ENCODE assay signal across 1 cellular context in genomic region chr1:230306158-230306557, GRCh38.
TF ChIP-seq lines count a peak whose summit lies in the region.

No MANE protein-coding gene starts in this region.

TF ChIP-seq in GM23338, 12 proteins besides CTCF, POLR2A, EP300 and RAD21 (continued from another document):
- TF ChIP-seq JUNB (IDR thresholded peaks at IDR 0.05; ENCODE audit: unreplicated experiment) (no peak), ZNF114 (CRISPR knock-in tag; IDR thresholded peaks at IDR 0.05) (no peak), NANOG (IDR thresholded peaks at IDR 0.05; ENCODE audit: borderline replicate concordance) (no peak), CREB1 (CRISPR knock-in tag; IDR thresholded peaks at IDR 0.05; ENCODE audit: low read depth) (no peak), POLR2AphosphoS5 (IDR thresholded peaks at IDR 0.05; ENCODE audit: low read depth) (no peak)
- TF ChIP-seq, protein P1, sequence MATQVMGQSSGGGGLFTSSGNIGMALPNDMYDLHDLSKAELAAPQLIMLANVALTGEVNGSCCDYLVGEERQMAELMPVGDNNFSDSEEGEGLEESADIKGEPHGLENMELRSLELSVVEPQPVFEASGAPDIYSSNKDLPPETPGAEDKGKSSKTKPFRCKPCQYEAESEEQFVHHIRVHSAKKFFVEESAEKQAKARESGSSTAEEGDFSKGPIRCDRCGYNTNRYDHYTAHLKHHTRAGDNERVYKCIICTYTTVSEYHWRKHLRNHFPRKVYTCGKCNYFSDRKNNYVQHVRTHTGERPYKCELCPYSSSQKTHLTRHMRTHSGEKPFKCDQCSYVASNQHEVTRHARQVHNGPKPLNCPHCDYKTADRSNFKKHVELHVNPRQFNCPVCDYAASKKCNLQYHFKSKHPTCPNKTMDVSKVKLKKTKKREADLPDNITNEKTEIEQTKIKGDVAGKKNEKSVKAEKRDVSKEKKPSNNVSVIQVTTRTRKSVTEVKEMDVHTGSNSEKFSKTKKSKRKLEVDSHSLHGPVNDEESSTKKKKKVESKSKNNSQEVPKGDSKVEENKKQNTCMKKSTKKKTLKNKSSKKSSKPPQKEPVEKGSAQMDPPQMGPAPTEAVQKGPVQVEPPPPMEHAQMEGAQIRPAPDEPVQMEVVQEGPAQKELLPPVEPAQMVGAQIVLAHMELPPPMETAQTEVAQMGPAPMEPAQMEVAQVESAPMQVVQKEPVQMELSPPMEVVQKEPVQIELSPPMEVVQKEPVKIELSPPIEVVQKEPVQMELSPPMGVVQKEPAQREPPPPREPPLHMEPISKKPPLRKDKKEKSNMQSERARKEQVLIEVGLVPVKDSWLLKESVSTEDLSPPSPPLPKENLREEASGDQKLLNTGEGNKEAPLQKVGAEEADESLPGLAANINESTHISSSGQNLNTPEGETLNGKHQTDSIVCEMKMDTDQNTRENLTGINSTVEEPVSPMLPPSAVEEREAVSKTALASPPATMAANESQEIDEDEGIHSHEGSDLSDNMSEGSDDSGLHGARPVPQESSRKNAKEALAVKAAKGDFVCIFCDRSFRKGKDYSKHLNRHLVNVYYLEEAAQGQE (IDR thresholded peaks at IDR 0.05; ENCODE audit: unreplicated experiment), result no peak
TF ChIP-seq in GM23338: peak in this region for 0.
